Comparison of ENCODE assay signal across 8 cellular contexts in genomic region chrX:39815621-39816020, GRCh38.
DNase-seq lines count a peak whose midpoint lies in the region; ATAC-seq lines count a peak whose summit lies in the region.

No MANE protein-coding gene starts in this region.

- no peaks in the 10 kb centered on the region for H3K36me3 Mint-ChIP-seq in T-helper 2 cell treated with Interferon-gamma antibody and Interleukin-4, amounts not matched to agents 5 μg/mL and 100 μg/mL, for 36 hours (ENCODE audit: low read depth)

- ATAC-seq in GM18870 (IDR thresholded peaks at IDR 0.05; ENCODE audit: unreplicated experiment) (peak; percentile 46), HG03457 (IDR thresholded peaks at IDR 0.05; ENCODE audit: unreplicated experiment) (peak; percentile 70)

- peaks cover 21% of the 10 kb centered on the region for H3K4me1 Mint-ChIP-seq in T-helper 2 cell treated with Interferon-gamma antibody and Interleukin-4, amounts not matched to agents 5 μg/mL and 100 μg/mL, for 36 hours (ENCODE audit: low read depth)

- DNase-seq in A172 (ENCODE audit: low spot score) (peak; percentile 56), cerebellum (ENCODE audit: low spot score) (no peak), posterior vena cava (ENCODE audit: low spot score) (no peak), NCI-H1105 treated with DMSO at 0.1 percent for 48 hours (lab: John Stamatoyannopoulos, UW) (no peak), GM19238 (ENCODE audit: insufficient read length, low spot score) (no peak)
- peak; percentile 40 for DNase-seq in T-helper 2 cell treated with Interferon-gamma antibody and Interleukin-4, amounts not matched to agents 5 μg/mL and 100 μg/mL, for 36 hours (ENCODE audit: low spot score)

- no peaks in the 10 kb centered on the region for H3K27me3 Mint-ChIP-seq in T-helper 2 cell treated with Interferon-gamma antibody and Interleukin-4, amounts not matched to agents 5 μg/mL and 100 μg/mL, for 36 hours (ENCODE audit: low read depth)

- intact Hi-C loops in posterior vena cava (cut with DNase I): loop anchor here (5.0 to 10.0 kb wide), 4 partner anchors 61 to 339 kb away; no protein-coding TSS in a partner anchor

- no peak overlapping the region for H3K4me3 Mint-ChIP-seq in T-helper 2 cell treated with Interferon-gamma antibody and Interleukin-4, amounts not matched to agents 5 μg/mL and 100 μg/mL, for 36 hours

- no peaks in the 10 kb centered on the region for H3K9me3 Mint-ChIP-seq in T-helper 2 cell treated with Interferon-gamma antibody and Interleukin-4, amounts not matched to agents 5 μg/mL and 100 μg/mL, for 36 hours

- H3K27ac Mint-ChIP-seq in T-helper 2 cell treated with Interferon-gamma antibody and Interleukin-4, amounts not matched to agents 5 μg/mL and 100 μg/mL, for 36 hours: peak overlapping the region; percentile 53

Comparison
In these comparisons a context has a peak if more than half of its experiments do, and no peak if none do; other contexts are left out.
1. DNase-seq: peak in A172 (single experiment) and T-helper 2 cell treated with Interferon-gamma antibody and Interleukin-4, amounts not matched to agents 5 μg/mL and 100 μg/mL, for 36 hours (single experiment); none in cerebellum (single experiment), posterior vena cava (single experiment), NCI-H1105 treated with DMSO at 0.1 percent for 48 hours (single experiment) and GM19238 (single experiment).